ENCODE assay signal across 28 cellular contexts in the genomic region with DNA sequence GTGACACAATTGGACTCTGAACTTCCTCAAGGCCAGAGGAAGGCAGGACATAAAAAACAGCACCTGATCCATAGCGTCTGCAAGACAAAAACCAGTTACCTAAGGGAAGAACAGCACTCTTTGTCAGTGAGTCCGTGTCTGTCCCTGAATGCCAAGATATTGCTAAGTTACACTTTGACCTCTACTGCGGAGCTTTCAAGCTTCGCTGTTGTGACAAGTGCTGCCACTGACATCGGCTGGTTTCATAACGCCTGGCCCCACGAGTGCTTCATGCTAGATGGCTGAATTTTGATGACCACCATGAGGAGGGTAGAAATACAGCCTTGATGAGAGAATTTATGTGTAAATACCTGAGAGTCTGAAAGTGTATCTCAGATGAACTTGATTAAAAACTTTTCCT.
"Had no signal": no experiment of that assay in that cellular context is flagged by ENCODE, and none has a peak within 500 bp of the region (broad histone marks: within the 10 kb centered on the region; RNA-seq: fewer than 3 reads in every experiment).

No MANE protein-coding gene starts in this region.

- H3K27ac ChIP-seq: SK-N-MC had no signal

- H3K9me3 Mint-ChIP-seq: activated CD4-positive, alpha-beta memory T cell treated with anti-CD3 and anti-CD28 coated beads, Interleukin-2, amount 10 ng/mL, durations not matched to agents 7 days and 5 days; activated CD4-positive, alpha-beta T cell treated with anti-CD3 and anti-CD28 coated beads, Interleukin-2, amount 10 ng/mL, durations not matched to agents 7 days and 5 days; activated naive CD4-positive, alpha-beta T cell treated with anti-CD3 and anti-CD28 coated beads for 36 hours; activated T-helper 17 cell treated with anti-CD3 and anti-CD28 coated beads, Interleukin-2, amount 50 U/mL, for 72 hours; brain; central memory CD8-positive, alpha-beta T cell; T-cell had no signal

- H3K27me3 Mint-ChIP-seq: central memory CD8-positive, alpha-beta T cell had no signal

- H3K4me3 ChIP-seq: SK-N-MC had no signal

- DNase-seq: activated CD4-positive, alpha-beta memory T cell treated with anti-CD3 and anti-CD28 coated beads, Interleukin-2, amount 10 ng/mL, durations not matched to agents 7 days and 5 days; activated CD4-positive, alpha-beta T cell treated with anti-CD3 and anti-CD28 coated beads, Interleukin-2, amount 10 ng/mL, durations not matched to agents 7 days and 5 days; activated CD4-positive, CD25-positive, alpha-beta regulatory T cell; activated gamma-delta T cell; activated naive CD4-positive, alpha-beta T cell treated with anti-CD3 and anti-CD28 coated beads for 36 hours; activated T-cell treated with anti-CD3 and anti-CD28 coated beads for 4 hours; activated T-cell treated with anti-CD3 and anti-CD28 coated beads, Interleukin-2, amount 50 U/mL, for 48 hours; amygdala; MM.1S; NCI-H1105; NCI-H1436; NCI-H1694 treated with DMSO at 0.1 percent for 48 hours; NCI-H2029 treated with DMSO at 0.1 percent for 48 hours; NCI-H510A treated with DMSO at 0.1 percent for 48 hours; NCI-H69; NK-92 treated with Interleukin-12 subunit alpha and Interleukin-12 subunit beta, amount 100 ng/mL, for 24 hours; OCI-M1; RPMI8226; T-cell; T-helper 2 cell; T1000 had no signal

- H3K4me3 Mint-ChIP-seq: activated CD4-positive, alpha-beta memory T cell treated with anti-CD3 and anti-CD28 coated beads, Interleukin-2, amount 10 ng/mL, durations not matched to agents 7 days and 5 days; activated CD4-positive, alpha-beta T cell treated with anti-CD3 and anti-CD28 coated beads, Interleukin-2, amount 10 ng/mL, durations not matched to agents 7 days and 5 days; activated naive CD4-positive, alpha-beta T cell treated with anti-CD3 and anti-CD28 coated beads for 36 hours; activated naive CD8-positive, alpha-beta T cell; activated T-helper 17 cell treated with anti-CD3 and anti-CD28 coated beads, Interleukin-2, amount 50 U/mL, for 72 hours; brain; central memory CD8-positive, alpha-beta T cell; T-cell had no signal

- H3K36me3 Mint-ChIP-seq: activated naive CD8-positive, alpha-beta T cell; brain; T-cell had no signal

- H3K4me1 Mint-ChIP-seq: activated CD4-positive, alpha-beta memory T cell treated with anti-CD3 and anti-CD28 coated beads, Interleukin-2, amount 10 ng/mL, durations not matched to agents 7 days and 5 days; activated CD4-positive, alpha-beta T cell treated with anti-CD3 and anti-CD28 coated beads, Interleukin-2, amount 10 ng/mL, durations not matched to agents 7 days and 5 days; activated T-helper 17 cell treated with anti-CD3 and anti-CD28 coated beads, Interleukin-2, amount 50 U/mL, for 72 hours; central memory CD8-positive, alpha-beta T cell; T-cell had no signal

- ATAC-seq: activated T-helper 17 cell treated with anti-CD3 and anti-CD28 coated beads, Interleukin-2, amount 50 U/mL, for 72 hours; Panc1; Right ventricle myocardium inferior; T-cell had no signal

- H3K27ac Mint-ChIP-seq: activated CD4-positive, alpha-beta memory T cell treated with anti-CD3 and anti-CD28 coated beads, Interleukin-2, amount 10 ng/mL, durations not matched to agents 7 days and 5 days; activated CD4-positive, alpha-beta T cell treated with anti-CD3 and anti-CD28 coated beads, Interleukin-2, amount 10 ng/mL, durations not matched to agents 7 days and 5 days; activated naive CD4-positive, alpha-beta T cell treated with anti-CD3 and anti-CD28 coated beads for 36 hours; activated naive CD8-positive, alpha-beta T cell; activated T-helper 17 cell treated with anti-CD3 and anti-CD28 coated beads, Interleukin-2, amount 50 U/mL, for 72 hours; brain; T-cell had no signal
